8 cellular contexts compared by ENCODE assay signal in the genomic region with DNA sequence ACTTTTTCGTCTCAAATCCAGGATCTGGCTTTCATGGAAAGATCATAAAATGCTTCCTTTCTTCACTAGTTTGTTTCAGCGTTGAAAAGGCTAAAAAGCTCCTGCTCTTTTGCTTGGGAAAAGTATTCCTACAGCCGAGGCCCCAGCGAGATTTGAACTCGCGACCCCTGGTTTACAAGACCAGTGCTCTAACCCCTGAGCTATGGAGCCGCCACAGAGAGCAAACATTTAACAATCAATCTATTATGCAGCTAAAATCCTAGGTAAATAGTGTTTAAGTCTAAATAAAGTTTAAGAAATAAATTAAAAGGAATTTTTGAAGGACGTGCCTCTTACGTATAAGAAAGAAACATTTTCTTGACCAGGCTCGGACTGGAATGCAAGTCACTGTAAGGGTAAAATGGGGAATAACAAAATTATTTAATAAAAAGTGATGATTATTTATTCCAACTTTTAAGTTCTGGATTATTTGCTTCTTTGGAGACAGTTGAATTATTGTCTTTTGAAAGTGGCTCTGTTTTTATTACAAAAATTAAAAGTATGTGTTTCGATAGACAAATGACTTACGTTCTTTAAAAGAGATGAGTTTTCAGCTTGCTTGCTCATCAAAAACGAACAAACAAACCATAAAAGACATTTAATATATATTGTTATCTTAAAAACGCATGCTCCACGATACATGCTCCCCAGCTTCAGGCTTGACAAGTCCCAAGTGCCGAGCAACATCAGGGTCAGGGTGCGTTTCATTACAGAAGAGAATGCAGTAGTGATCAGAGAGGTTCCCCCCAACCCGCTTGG. TPM values are rescaled to one million over a fixed set of nuclear protein-coding genes. Genes with fewer than 3 reads are reported as not detected.
A peak's percentile ranks its signal among the peaks of the same experiment; 100 is the strongest.
DNase-seq lines count a peak whose midpoint lies in the region; ATAC-seq and TF ChIP-seq lines count a peak whose summit lies in the region.

No MANE protein-coding gene starts in this region.

- DNase-seq in HCEC 1CT (peak; percentile 36), OCI-M1 (lab: John Stamatoyannopoulos, UW) (peak; percentile 86), glutamatergic neuron (peak; percentile 63), progenitor cell of endocrine pancreas (ENCODE audit: low spot score, unreplicated experiment) (no peak), posterior vena cava (ENCODE audit: low spot score) (no peak)
- peak; percentile 34 for DNase-seq in activated naive CD4-positive, alpha-beta T cell treated with anti-CD3 and anti-CD28 coated beads, Interleukin-2, amount 10 ng/mL, durations not matched to agents 7 days and 5 days

- peak overlapping the region; percentile 79 for H3K27ac ChIP-seq in 22Rv1

- H3K27ac Mint-ChIP-seq in activated naive CD4-positive, alpha-beta T cell treated with anti-CD3 and anti-CD28 coated beads, Interleukin-2, amount 10 ng/mL, durations not matched to agents 7 days and 5 days: peak overlapping the region; percentile 31
- H3K27ac Mint-ChIP-seq in glutamatergic neuron (ENCODE audit: unreplicated experiment) (peak overlapping the region; percentile 67), progenitor cell of endocrine pancreas (peak overlapping the region; percentile 90)

- peaks cover 90% of the 10 kb centered on the region for H3K27me3 Mint-ChIP-seq in activated naive CD4-positive, alpha-beta T cell treated with anti-CD3 and anti-CD28 coated beads, Interleukin-2, amount 10 ng/mL, durations not matched to agents 7 days and 5 days
- H3K27me3 Mint-ChIP-seq in glutamatergic neuron (ENCODE audit: unreplicated experiment) (peaks cover 36% of the 10 kb centered on the region), progenitor cell of endocrine pancreas (peaks cover 89% of the 10 kb centered on the region)

- no peak for TF ChIP-seq CTCF in 22Rv1 (IDR thresholded peaks at IDR 0.05)
- no peak for TF ChIP-seq CTCF in glutamatergic neuron (IDR thresholded peaks at IDR 0.05; ENCODE audit: partially characterized antibody, unreplicated experiment)
- TF ChIP-seq CTCF in progenitor cell of endocrine pancreas (IDR thresholded peaks at IDR 0.05; ENCODE audit: unreplicated experiment): no peak

- CTCF ChIA-PET in activated naive CD4-positive, alpha-beta T cell treated with anti-CD3 and anti-CD28 coated beads, Interleukin-2, amount 10 ng/mL, durations not matched to agents 7 days and 5 days (lab: Charles Lee): interaction anchor here (0.7 to 3.1 kb wide), 9 partner anchors 17 to 303 kb away, joined by 3 to 16 read pairs (median 3); partner anchors contain the start of gene RNASE4

- H3K4me1 Mint-ChIP-seq in activated naive CD4-positive, alpha-beta T cell treated with anti-CD3 and anti-CD28 coated beads, Interleukin-2, amount 10 ng/mL, durations not matched to agents 7 days and 5 days: peaks cover 38% of the 10 kb centered on the region
- H3K4me1 Mint-ChIP-seq in glutamatergic neuron (ENCODE audit: low read depth, unreplicated experiment) (peaks cover 3% of the 10 kb centered on the region), progenitor cell of endocrine pancreas (ENCODE audit: low read depth) (peaks cover 14% of the 10 kb centered on the region)

- no peak for ATAC-seq in HG02763 (IDR thresholded peaks at IDR 0.05; ENCODE audit: unreplicated experiment)

- peak overlapping the region; percentile 69 for H3K4me3 Mint-ChIP-seq in activated naive CD4-positive, alpha-beta T cell treated with anti-CD3 and anti-CD28 coated beads, Interleukin-2, amount 10 ng/mL, durations not matched to agents 7 days and 5 days
- peak overlapping the region; percentile 95 for H3K4me3 Mint-ChIP-seq in glutamatergic neuron (ENCODE audit: unreplicated experiment)
- peak overlapping the region; percentile 77 for H3K4me3 Mint-ChIP-seq in progenitor cell of endocrine pancreas (ENCODE audit: low read depth)

- no peaks in the 10 kb centered on the region for H3K9me3 Mint-ChIP-seq in activated naive CD4-positive, alpha-beta T cell treated with anti-CD3 and anti-CD28 coated beads, Interleukin-2, amount 10 ng/mL, durations not matched to agents 7 days and 5 days
- H3K9me3 Mint-ChIP-seq in glutamatergic neuron (ENCODE audit: unreplicated experiment) (peaks cover 25% of the 10 kb centered on the region), progenitor cell of endocrine pancreas (ENCODE audit: low read depth) (no peaks in the 10 kb centered on the region)

- no peaks in the 10 kb centered on the region for H3K36me3 Mint-ChIP-seq in activated naive CD4-positive, alpha-beta T cell treated with anti-CD3 and anti-CD28 coated beads, Interleukin-2, amount 10 ng/mL, durations not matched to agents 7 days and 5 days
- H3K36me3 Mint-ChIP-seq in glutamatergic neuron (ENCODE audit: unreplicated experiment) (peaks cover 5% of the 10 kb centered on the region), progenitor cell of endocrine pancreas (ENCODE audit: insufficient read depth) (no peaks in the 10 kb centered on the region)

- intact Hi-C loops in posterior vena cava (cut with DNase I): no loop called here

RNA-seq across cellular contexts. Expression of gene OR6S1, which starts 10.3 kb away (rescaled TPM):
- not detected for total RNA-seq in glutamatergic neuron (ENCODE audit: unreplicated experiment)
- total RNA-seq in progenitor cell of endocrine pancreas: not detected in 2 replicates
- not detected for total RNA-seq in posterior vena cava

RNA-seq across cellular contexts. Expression of gene RNASE12, which starts 40.0 kb away (rescaled TPM):
- total RNA-seq in glutamatergic neuron (ENCODE audit: unreplicated experiment): not detected
- total RNA-seq in progenitor cell of endocrine pancreas: not detected in 2 replicates
- total RNA-seq in posterior vena cava: not detected

RNA-seq across cellular contexts. Expression of gene RNASE11, which starts 43.4 kb away (rescaled TPM):
- total RNA-seq in glutamatergic neuron (ENCODE audit: unreplicated experiment) (not detected), progenitor cell of endocrine pancreas (not detected in 2 replicates), posterior vena cava (not detected)

RNA-seq across cellular contexts. Expression of gene RNASE4, which starts 53.1 kb away (rescaled TPM):
- 1.7 TPM for total RNA-seq in glutamatergic neuron (ENCODE audit: unreplicated experiment)
- total RNA-seq in progenitor cell of endocrine pancreas: 5.7 TPM in 2 replicates
- 10 to 100 TPM; 42.3 to 44.3 TPM for total RNA-seq in posterior vena cava

RNA-seq across cellular contexts. Expression of gene ANG, which starts 57.3 kb away (rescaled TPM):
- total RNA-seq in glutamatergic neuron (ENCODE audit: unreplicated experiment): 1.7 TPM
- 8.0 and 8.3 TPM in 2 replicates for total RNA-seq in progenitor cell of endocrine pancreas
- total RNA-seq in posterior vena cava: 10 to 100 TPM; 11.5 to 18.0 TPM

Comparison
In these comparisons a context has a peak if more than half of its experiments do, and no peak if none do; other contexts are left out.
1. DNase-seq: peak in HCEC 1CT (single experiment), OCI-M1 (single experiment), activated naive CD4-positive, alpha-beta T cell treated with anti-CD3 and anti-CD28 coated beads, Interleukin-2, amount 10 ng/mL, durations not matched to agents 7 days and 5 days (single experiment) and glutamatergic neuron (single experiment); none in progenitor cell of endocrine pancreas (single experiment) and posterior vena cava (single experiment).
2. H3K27ac Mint-ChIP-seq: peak in every context shown above with its lines; median percentile 90 in progenitor cell of endocrine pancreas; 67 in glutamatergic neuron; 31 in activated naive CD4-positive, alpha-beta T cell treated with anti-CD3 and anti-CD28 coated beads, Interleukin-2, amount 10 ng/mL, durations not matched to agents 7 days and 5 days.
3. Peak in every context shown above with its lines, with median percentiles within 50 percentile points of each other: H3K4me3 Mint-ChIP-seq.